Comparison of ENCODE assay signal across 9 cellular contexts in the genomic region with DNA sequence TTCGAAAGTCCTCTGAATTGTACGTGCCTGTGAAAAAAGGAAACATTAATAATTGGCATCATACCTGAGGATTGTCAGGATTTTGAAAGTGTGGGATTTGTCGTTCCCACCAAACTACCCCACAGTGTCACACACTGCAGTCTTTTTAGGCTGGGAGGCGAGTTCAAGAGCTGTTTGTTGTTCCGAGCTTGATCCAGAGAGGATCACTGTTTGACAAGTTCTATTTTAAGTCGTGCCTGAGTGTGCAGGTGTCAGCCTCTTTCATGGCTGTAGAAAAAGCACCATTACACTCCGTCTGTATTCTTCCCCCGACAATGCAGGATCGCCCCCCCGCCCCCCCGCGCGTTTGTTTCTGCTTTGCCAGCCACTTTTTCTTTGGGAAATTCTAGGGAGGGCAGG. TPM values are rescaled to one million over a fixed set of nuclear protein-coding genes. Genes with fewer than 3 reads are reported as not detected.
DNase-seq lines count a peak whose midpoint lies in the region; ATAC-seq and TF ChIP-seq lines count a peak whose summit lies in the region.
"Had no signal": no experiment of that assay in that cellular context is flagged by ENCODE, and none has a peak within 500 bp of the region (broad histone marks: within the 10 kb centered on the region; RNA-seq: fewer than 3 reads in every experiment).

No MANE protein-coding gene starts in this region.

- H3K27me3 Mint-ChIP-seq in activated naive CD8-positive, alpha-beta T cell treated with anti-CD3 and anti-CD28 coated beads, Interleukin-2, amount 10 ng/mL, durations not matched to agents 7 days and 5 days: peaks cover 47% of the 10 kb centered on the region

- H3K27me3 ChIP-seq in iPS-18a (ENCODE audit: control insufficient read depth, insufficient read depth, low read length) (peaks cover 5% of the 10 kb centered on the region), stomach (peaks cover 0 to 11% (median 0%) of the 10 kb centered on the region in 3 donors), thyroid gland (no peaks in the 10 kb centered on the region)

- intact Hi-C loops in stomach (cut with DNase I; ENCODE audit: low total_unique reads): no loop called here
- intact Hi-C loops in thyroid gland (cut with DNase I): no loop called here

- no peaks in the 10 kb centered on the region for H3K36me3 ChIP-seq in iPS-18a (ENCODE audit: control insufficient read depth, low read depth, low read length)
- H3K36me3 ChIP-seq in stomach: no peaks in the 10 kb centered on the region
- H3K36me3 ChIP-seq in thyroid gland: no peaks in the 10 kb centered on the region

- H3K4me3 Mint-ChIP-seq in activated naive CD8-positive, alpha-beta T cell treated with anti-CD3 and anti-CD28 coated beads, Interleukin-2, amount 10 ng/mL, durations not matched to agents 7 days and 5 days: peak overlapping the region; percentile 87

- TF ChIP-seq POLR2A in stomach (IDR thresholded peaks at IDR 0.05) (no peak), thyroid gland (IDR thresholded peaks at IDR 0.05) (no peak)

- DNase-seq in NCI-H2107 treated with DMSO at 0.1 percent for 48 hours (lab: John Stamatoyannopoulos, UW; ENCODE audit: unreplicated experiment) (peak; percentile 68), NCI-H2107 (lab: John Stamatoyannopoulos, UW) (no peak), stomach (no peak), thyroid gland (no peak), DMS79 treated with DMSO at 0.1 percent for 48 hours (lab: John Stamatoyannopoulos, UW) (no peak)
- no peak for DNase-seq in activated naive CD8-positive, alpha-beta T cell treated with anti-CD3 and anti-CD28 coated beads, Interleukin-2, amount 10 ng/mL, durations not matched to agents 7 days and 5 days

- no peaks in the 10 kb centered on the region for H3K9me3 ChIP-seq in iPS-18a (ENCODE audit: control insufficient read depth, low read depth, low read length)
- H3K9me3 ChIP-seq in stomach: no peaks in the 10 kb centered on the region
- H3K9me3 ChIP-seq in thyroid gland: no peaks in the 10 kb centered on the region

- H3K9me3 Mint-ChIP-seq in activated naive CD8-positive, alpha-beta T cell treated with anti-CD3 and anti-CD28 coated beads, Interleukin-2, amount 10 ng/mL, durations not matched to agents 7 days and 5 days: no peaks in the 10 kb centered on the region

- POLR2A ChIA-PET in activated naive CD8-positive, alpha-beta T cell treated with anti-CD3 and anti-CD28 coated beads, Interleukin-2, amount 10 ng/mL, durations not matched to agents 7 days and 5 days (lab: Charles Lee): no interaction called here

- no peaks in the 10 kb centered on the region for H3K36me3 Mint-ChIP-seq in activated naive CD8-positive, alpha-beta T cell treated with anti-CD3 and anti-CD28 coated beads, Interleukin-2, amount 10 ng/mL, durations not matched to agents 7 days and 5 days

- no peak for ATAC-seq in activated naive CD8-positive, alpha-beta T cell treated with anti-CD3 and anti-CD28 coated beads, Interleukin-2, amount 10 ng/mL, durations not matched to agents 7 days and 5 days (ENCODE audit: low read depth)
- ATAC-seq in HG02938 (IDR thresholded peaks at IDR 0.05; ENCODE audit: unreplicated experiment): no peak

- H3K9ac ChIP-seq in iPS-18a (ENCODE audit: low read length): no peak overlapping the region

- TF ChIP-seq CTCF in stomach (IDR thresholded peaks at IDR 0.05) (no peak), thyroid gland (IDR thresholded peaks at IDR 0.05) (no peak)

- H3K27ac ChIP-seq in iPS-18a (ENCODE audit: low read length): no peak overlapping the region
- H3K27ac ChIP-seq in stomach: peak overlapping the region; percentile 43 to 87 (median 81)
- peak overlapping the region in 1 of 3 donors; percentile 87 for H3K27ac ChIP-seq in thyroid gland
- H3K27ac ChIP-seq: HL-60 had no signal

- WGBS in stomach, 5 donors: 6 to 11% (median 8%) methylated on average over 8 to 13 of the region's 13 CpGs
- WGBS in thyroid gland, 2 donors: 12 to 13% methylated on average over 13 of the region's 13 CpGs

- H3K4me1 ChIP-seq in iPS-18a (ENCODE audit: control insufficient read depth, low read depth, low read length): peaks cover 44% of the 10 kb centered on the region
- H3K4me1 ChIP-seq in stomach: peaks cover 20 to 47% (median 36%) of the 10 kb centered on the region in 4 donors
- H3K4me1 ChIP-seq in thyroid gland: peaks cover 8 to 16% of the 10 kb centered on the region in 2 donors

- H3K27ac Mint-ChIP-seq in activated naive CD8-positive, alpha-beta T cell treated with anti-CD3 and anti-CD28 coated beads, Interleukin-2, amount 10 ng/mL, durations not matched to agents 7 days and 5 days: no peak overlapping the region

- peaks cover 10% of the 10 kb centered on the region for H3K4me1 Mint-ChIP-seq in activated naive CD8-positive, alpha-beta T cell treated with anti-CD3 and anti-CD28 coated beads, Interleukin-2, amount 10 ng/mL, durations not matched to agents 7 days and 5 days

- no peak for TF ChIP-seq EP300 in stomach (IDR thresholded peaks at IDR 0.05)

- H3K4me3 ChIP-seq in iPS-18a (ENCODE audit: low read length) (peak overlapping the region; percentile 94), stomach (peak overlapping the region; percentile 91 to 99 (median 98)), thyroid gland (replicated peaks in 1 of 3) (peak overlapping the region in 1 of 3 donors; percentile 75)

RNA-seq across cellular contexts. Expression of gene NBEA, which starts 0.6 kb away (rescaled TPM):
- total RNA-seq in activated naive CD8-positive, alpha-beta T cell treated with anti-CD3 and anti-CD28 coated beads, Interleukin-2, amount 10 ng/mL, durations not matched to agents 7 days and 5 days: 1 to 10 TPM in 1 of 2 experiments, under 1 TPM in 1; 0.60 to 1.1 TPM
- total RNA-seq in stomach (10 to 100 TPM in 3 of 5 donors, 1 to 10 TPM in 2; 6.7 to 36.0 (median 14.3) TPM), thyroid gland (10 to 100 TPM; 21.5 to 60.4 (median 27.9) TPM)
- polyA plus RNA-seq in stomach: 1 to 10 TPM; 1.6 to 3.2 (median 2.7) TPM
